Comparison of ENCODE assay signal across 12 cellular contexts in the genomic region with DNA sequence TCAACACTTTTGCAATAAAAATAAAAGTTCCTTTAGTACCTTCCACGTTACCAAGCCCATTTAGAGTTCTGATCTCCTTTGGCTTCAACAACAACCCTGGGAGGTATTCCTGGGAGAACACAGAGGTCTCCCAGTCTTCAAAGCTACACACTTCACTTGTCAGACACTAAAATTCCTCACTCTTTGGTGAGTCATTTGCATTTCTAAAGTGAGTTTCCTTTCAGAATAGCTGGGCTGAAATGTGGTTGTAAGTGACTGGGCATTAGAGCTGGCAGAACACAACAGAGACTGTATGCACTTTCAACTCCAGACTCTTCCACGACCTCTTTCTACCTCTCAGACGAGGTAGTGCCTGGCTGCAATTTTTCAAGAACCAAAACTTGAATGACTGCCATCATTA. TPM values are rescaled to one million over a fixed set of nuclear protein-coding genes. Genes with fewer than 3 reads are reported as not detected.
DNase-seq lines count a peak whose midpoint lies in the region; ATAC-seq and TF ChIP-seq lines count a peak whose summit lies in the region.
"Had no signal": no experiment of that assay in that cellular context is flagged by ENCODE, and none has a peak within 500 bp of the region (broad histone marks: within the 10 kb centered on the region; RNA-seq: fewer than 3 reads in every experiment).

No MANE protein-coding gene starts in this region.

- intact Hi-C loops in PC-3 (cut with micrococcal nuclease): loop anchor here (2.0 kb wide), 1 partner anchor 16 kb away; no protein-coding TSS in a partner anchor
- intact Hi-C loops in adrenal gland (cut with DNase I): no loop called here
- intact Hi-C loops in CD14-positive monocyte (cut with micrococcal nuclease): no loop called here

- no peak overlapping the region for H3K4ac ChIP-seq in mesendoderm (ENCODE audit: low read depth, low read length)

- no peak overlapping the region for H2AK5ac ChIP-seq in mesendoderm (ENCODE audit: low read length)

- H2BK15ac ChIP-seq in mesendoderm (replicated peaks; ENCODE audit: low read depth): no peak overlapping the region

- H3K9me3 ChIP-seq in PC-3 (ENCODE audit: low read length) (no peaks in the 10 kb centered on the region), adrenal gland (replicated peaks in 1 of 3) (no peaks in the 10 kb centered on the region)
- H3K9me3 ChIP-seq: right atrium auricular region had no signal

- H3K4me1 ChIP-seq in PC-3 (ENCODE audit: insufficient read depth, low read length) (peaks cover 48% of the 10 kb centered on the region), mesendoderm (ENCODE audit: control insufficient read depth, low read depth, low read length) (peaks cover 11% of the 10 kb centered on the region), adrenal gland (replicated peaks in 1 of 2) (no peaks in the 10 kb centered on the region)
- H3K4me1 ChIP-seq: right atrium auricular region had no signal

- H3K27ac ChIP-seq in PC-3 (ENCODE audit: low read length) (peak overlapping the region; percentile 100), mesendoderm (ENCODE audit: low read depth, low read length) (peak overlapping the region; percentile 88), adrenal gland (no peak overlapping the region)

- no peak overlapping the region for H3K4me3 Mint-ChIP-seq in CD14-positive monocyte
- H3K4me3 Mint-ChIP-seq: CD4-positive, alpha-beta memory T cell had no signal

- peaks cover 0 to 13% (median 4%) of the 10 kb centered on the region in 7 donors for H3K9me3 Mint-ChIP-seq in CD14-positive monocyte
- H3K9me3 Mint-ChIP-seq: CD4-positive, alpha-beta memory T cell had no signal

- peak overlapping the region; percentile 85 for H3K18ac ChIP-seq in mesendoderm (ENCODE audit: low read length)

- H3K4me2 ChIP-seq in PC-3 (ENCODE audit: low read length) (0 out of 2 replicates have a peak overlapping the region, but pooled peaks have one; percentile 22), mesendoderm (ENCODE audit: low read length) (no peak overlapping the region)

- H3F3A ChIP-seq in PC-3 (ENCODE audit: low read length, unreplicated experiment): peaks cover 5% of the 10 kb centered on the region

- BruUV-seq in PC-3 (replicated peaks; lab: Mats Ljungman, UMichigan): no TSS peak

- no peak for TF ChIP-seq POLR2A in adrenal gland (IDR thresholded peaks at IDR 0.05)

- DNase-seq in Daoy (ENCODE audit: low read depth) (peak; percentile 88), PC-3 (peak; percentile 66), epidermal melanocyte (ENCODE audit: insufficient read length, low spot score) (peak; percentile 15), mesendoderm (peak; percentile 89), NCI-H146 treated with DMSO at 0.1 percent for 48 hours (lab: John Stamatoyannopoulos, UW; ENCODE audit: unreplicated experiment) (no peak), adrenal gland (no peak), NCI-H2081 (lab: John Stamatoyannopoulos, UW) (no peak), CD14-positive monocyte (ENCODE audit: low spot score) (no peak)
- DNase-seq: CD4-positive, alpha-beta memory T cell; left colon; T-helper 1 cell had no signal

- H3K9ac ChIP-seq in PC-3 (ENCODE audit: low read length) (peak overlapping the region; percentile 71), mesendoderm (ENCODE audit: low read length) (no peak overlapping the region)

- H3K4me3 ChIP-seq in PC-3 (ENCODE audit: low read length): no peak overlapping the region
- H3K4me3 ChIP-seq in mesendoderm (ENCODE audit: low read length): no peak overlapping the region
- no peak overlapping the region for H3K4me3 ChIP-seq in adrenal gland
- H3K4me3 ChIP-seq: right atrium auricular region had no signal

- H3K27ac Mint-ChIP-seq in CD14-positive monocyte: peak overlapping the region in 1 of 7 donors; percentile 10
- H3K27ac Mint-ChIP-seq: CD4-positive, alpha-beta memory T cell had no signal

- H3K9me2 ChIP-seq in PC-3 (replicated peaks; ENCODE audit: low read length): no peaks in the 10 kb centered on the region

- POLR2A ChIA-PET in PC-3 (lab: Charles Lee; ENCODE audit: unreplicated experiment): interaction anchor here (0.7 to 1.4 kb wide), 2 partner anchors 12 to 17 kb away, joined by 3 to 4 read pairs; no protein-coding TSS in a partner anchor

- H3K4me1 Mint-ChIP-seq in CD14-positive monocyte: peaks cover 9% of the 10 kb centered on the region
- H3K4me1 Mint-ChIP-seq: CD4-positive, alpha-beta memory T cell had no signal

- H3K23ac ChIP-seq in mesendoderm (ENCODE audit: low read length): no peak overlapping the region

- no peak for TF ChIP-seq CTCF in PC-3 (conservative IDR thresholded peaks at IDR 0.05; ENCODE audit: low read depth, low read length)
- no peak for TF ChIP-seq CTCF in adrenal gland (IDR thresholded peaks at IDR 0.05)
- no peak for TF ChIP-seq CTCF in CD14-positive monocyte (IDR thresholded peaks at IDR 0.05)

- no peaks in the 10 kb centered on the region for H3K27me3 ChIP-seq in PC-3 (ENCODE audit: low read length)
- H3K27me3 ChIP-seq in mesendoderm (ENCODE audit: insufficient read depth, low read length, poor library complexity): no peaks in the 10 kb centered on the region
- H3K27me3 ChIP-seq in adrenal gland: no peaks in the 10 kb centered on the region
- H3K27me3 ChIP-seq: right atrium auricular region had no signal

- H3K36me3 ChIP-seq in PC-3 (ENCODE audit: low read depth, low read length) (no peaks in the 10 kb centered on the region), mesendoderm (ENCODE audit: control insufficient read depth, insufficient read depth, low read length) (no peaks in the 10 kb centered on the region), adrenal gland (replicated peaks in 1 of 2) (no peaks in the 10 kb centered on the region)
- H3K36me3 ChIP-seq: right atrium auricular region had no signal

- no peak overlapping the region for H4K5ac ChIP-seq in mesendoderm (ENCODE audit: low read length)

- peak; percentile 41 for ATAC-seq in PC-3
- ATAC-seq: left colon had no signal

- no CpG with 5 or more reads among the region's 3 CpGs for WGBS in mesendoderm (ENCODE audit: extremely low coverage, insufficient coverage, low lambda C conversion rate)
- whole genome bisulfite sequencing in adrenal gland, 4 donors: 72 to 83% (median 77%) methylated on average over 3 of the region's 3 CpGs

- H3K36me3 Mint-ChIP-seq in CD14-positive monocyte: no peaks in the 10 kb centered on the region
- H3K36me3 Mint-ChIP-seq: CD4-positive, alpha-beta memory T cell had no signal

- CTCF ChIA-PET in PC-3 (lab: Charles Lee): no interaction called here

- H4K20me1 ChIP-seq in PC-3 (ENCODE audit: low read length): no peaks in the 10 kb centered on the region

- no peaks in the 10 kb centered on the region for H3K79me2 ChIP-seq in PC-3 (ENCODE audit: low read length)
- H3K79me2 ChIP-seq in mesendoderm (ENCODE audit: control insufficient read depth, insufficient read depth, low read length): no peaks in the 10 kb centered on the region

- peaks cover 1 to 6% (median 4%) of the 10 kb centered on the region in 3 donors for H3K27me3 Mint-ChIP-seq in CD14-positive monocyte (ENCODE audit: low read depth in 3 of 3)
- H3K27me3 Mint-ChIP-seq: CD4-positive, alpha-beta memory T cell had no signal

- peak overlapping the region; percentile 35 for H2BK5ac ChIP-seq in mesendoderm (ENCODE audit: low read length)

- H3K79me1 ChIP-seq in mesendoderm (ENCODE audit: low read length): no peaks in the 10 kb centered on the region

- H4K8ac ChIP-seq in mesendoderm (ENCODE audit: low read depth, low read length): no peak overlapping the region

- H3K56ac ChIP-seq in mesendoderm (ENCODE audit: low read length): peak overlapping the region; percentile 56

- no peak overlapping the region for H2AFZ ChIP-seq in PC-3 (ENCODE audit: low read length)

- no peak overlapping the region for H2BK120ac ChIP-seq in mesendoderm (ENCODE audit: low read depth, low read length)

RNA-seq across cellular contexts. Expression of a gene that starts 11.5 kb away (rescaled TPM):
- total RNA-seq in Daoy (2014; rRNA removed; shearing (Covaris generic)): 154 and 185 TPM in 2 replicates
- 163 and 167 TPM in 2 replicates for total RNA-seq in PC-3 (2014; rRNA removed)
- 36.3 TPM for polyA plus RNA-seq in mesendoderm (2013, experiment 1 of 2)
- polyA plus RNA-seq in mesendoderm (2013, experiment 2 of 2): 35.7 TPM
- total RNA-seq in adrenal gland: 1 to 10 TPM in 7 of 8 donors, under 1 TPM in 1; 0.35 to 4.0 (median 1.5) TPM
- under 1 TPM; 0.40 to 0.95 (median 0.67) TPM for polyA plus RNA-seq in adrenal gland
- 10 to 100 TPM; 11.4 to 23.9 TPM for polyA plus RNA-seq in CD14-positive monocyte

RNA-seq across cellular contexts. Expression of a gene that starts 42.5 kb away (rescaled TPM):
- total RNA-seq in Daoy (2014; rRNA removed; shearing (Covaris generic)): 0.46 TPM in 1 of 2 replicates, not detected in the other
- 0.11 TPM in 1 of 2 replicates, not detected in the other for total RNA-seq in PC-3 (2014; rRNA removed)
- 0.42 TPM for polyA plus RNA-seq in mesendoderm (2013, experiment 1 of 2)
- polyA plus RNA-seq in mesendoderm (2013, experiment 2 of 2): 0.42 TPM
- total RNA-seq in adrenal gland: 1 to 10 TPM in 2 of 8 donors, under 1 TPM in 5, not detected in 1; 0.18 to 2.8 (median 0.52) TPM
- polyA plus RNA-seq in adrenal gland: under 1 TPM; 0.27 to 0.44 (median 0.40) TPM
- 10 to 100 TPM; 13.4 to 21.2 TPM for polyA plus RNA-seq in CD14-positive monocyte
- total RNA-seq: right atrium auricular region had no signal

Comparison
In these comparisons a context has a peak if more than half of its experiments do, and no peak if none do; other contexts are left out.
1. DNase-seq: peak in Daoy (single experiment), PC-3 (single experiment), epidermal melanocyte (single experiment) and mesendoderm (single experiment); none in NCI-H146 treated with DMSO at 0.1 percent for 48 hours (single experiment), adrenal gland (0 of 7), NCI-H2081 (0 of 2) and CD14-positive monocyte (single experiment).
2. H3K27ac ChIP-seq: peak in PC-3 (single experiment) and mesendoderm (single experiment); none in adrenal gland (0 of 5).
3. RNA of a gene that starts 11.5 kb away (total RNA-seq): 154 to 185 TPM in Daoy and 163 to 167 TPM in PC-3; 0.35 to 4.0 TPM in adrenal gland; every median in the first group is over 10 times any median in the second.